Comparison of ENCODE assay signal across 11 cellular contexts in the genomic region with DNA sequence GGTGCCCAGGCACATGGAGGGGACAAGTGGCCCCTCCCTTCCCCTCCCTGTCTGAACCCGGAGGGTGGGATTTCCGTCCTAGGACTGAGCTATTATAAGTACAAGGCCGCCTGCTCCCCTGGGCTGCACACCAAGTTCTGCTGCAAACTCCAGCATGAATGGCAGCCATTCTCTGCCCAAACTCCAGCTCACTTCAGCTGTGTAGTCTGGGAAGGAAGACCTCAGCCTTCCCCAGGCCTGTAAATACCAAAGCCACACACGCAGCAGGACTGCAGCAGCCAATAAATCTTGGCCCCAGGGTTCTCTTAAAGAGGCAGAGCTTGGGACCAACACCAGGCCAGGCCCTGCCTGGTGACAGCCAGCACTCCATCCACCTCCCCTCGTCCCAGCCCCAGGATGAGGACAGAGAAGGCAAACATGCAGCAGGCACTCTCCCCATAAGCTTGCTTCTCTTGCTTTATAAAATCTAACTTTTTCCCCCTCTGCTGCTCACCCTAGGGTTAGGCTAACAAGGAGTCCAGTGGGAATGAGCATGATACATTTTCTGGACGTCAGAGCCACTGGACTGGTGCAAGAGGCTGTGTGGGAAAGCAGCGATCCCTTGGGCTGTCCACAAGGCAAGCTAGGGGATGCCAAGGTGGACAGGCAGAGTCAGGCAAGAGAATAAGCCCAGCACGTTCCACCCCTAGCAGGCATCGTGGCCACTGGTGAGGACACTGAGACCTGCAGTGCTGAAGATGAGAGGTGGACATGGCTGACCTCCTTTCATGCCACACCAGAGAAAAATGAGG.
A peak's percentile ranks its signal among the peaks of the same experiment; 100 is the strongest.
DNase-seq lines count a peak whose midpoint lies in the region; ATAC-seq and TF ChIP-seq lines count a peak whose summit lies in the region.
"Had no signal": no experiment of that assay in that cellular context is flagged by ENCODE, and none has a peak within 500 bp of the region (broad histone marks: within the 10 kb centered on the region; RNA-seq: fewer than 3 reads in every experiment).

No MANE protein-coding gene starts in this region.

- intact Hi-C loops in MCF 10A (cut with micrococcal nuclease) (no loop called here), aorta (cut with DNase I) (no loop called here)

- no peaks in the 10 kb centered on the region for H3K36me3 ChIP-seq in aorta (ENCODE audit: control insufficient read depth in 1 of 2, insufficient read depth in 2 of 2, low read length in 1 of 2)
- H3K36me3 ChIP-seq: pancreas had no signal

- no peaks in the 10 kb centered on the region for H3K27me3 ChIP-seq in aorta (ENCODE audit: control insufficient read depth in 1 of 2, insufficient read depth in 2 of 2, low read length in 1 of 2)
- H3K27me3 ChIP-seq: pancreas had no signal

- no TSS peak for BruUV-seq in MCF 10A (replicated peaks; lab: Mats Ljungman, UMichigan)

- H3K4me1 Mint-ChIP-seq in MCF 10A (ENCODE audit: insufficient read depth, unreplicated experiment) (no peaks in the 10 kb centered on the region), nephron progenitor cell (peaks cover 58% of the 10 kb centered on the region)

- H3K27ac ChIP-seq in aorta (ENCODE audit: low read depth in 1 of 2, low read length in 2 of 2): peak overlapping the region in 1 of 2 donors; percentile 56

- TF ChIP-seq CTCF in MCF 10A (IDR thresholded peaks at IDR 0.05; ENCODE audit: unreplicated experiment) (no peak), nephron progenitor cell (IDR thresholded peaks at IDR 0.05) (no peak)

- H3K4me3 Mint-ChIP-seq in MCF 10A (ENCODE audit: unreplicated experiment): no peak overlapping the region
- H3K4me3 Mint-ChIP-seq in nephron progenitor cell: no peak overlapping the region

- no peak overlapping the region for H3K4me3 ChIP-seq in aorta (ENCODE audit: low read length in 2 of 2)
- H3K4me3 ChIP-seq: A549, pancreas had no signal

- H3K27ac Mint-ChIP-seq in MCF 10A (ENCODE audit: low read depth, unreplicated experiment) (no peak overlapping the region), nephron progenitor cell (peak overlapping the region; percentile 50)

- no peaks in the 10 kb centered on the region for H3K4me1 ChIP-seq in aorta (ENCODE audit: control insufficient read depth in 1 of 2, insufficient read depth in 2 of 2, low read length in 2 of 2)

- peak; percentile 58 to 67 for DNase-seq in T47D (ENCODE audit: low read depth in 1 of 2, low spot score in 1 of 2)
- no peak for DNase-seq in MCF 10A (ENCODE audit: unreplicated experiment)
- DNase-seq in globus pallidus (ENCODE audit: low spot score): peak; percentile 91
- peak; percentile 39 for DNase-seq in nephron progenitor cell
- DNase-seq in aorta: peak in 1 of 2 donors; percentile 67
- no peak for DNase-seq in stimulated activated CD4-positive, alpha-beta T cell treated with anti-CD3 and anti-CD28 coated beads, Interleukin-4, amount 100 ng/mL, for 4 hours
- DNase-seq in GM19238 (ENCODE audit: insufficient read length, low spot score): no peak

- in situ Hi-C loops in T47D (cut with HindIII; ENCODE audit: low pct_unique_long_range_greater_than_20kb, low sequenced_read_pairs): no loop called here

- H3K27me3 Mint-ChIP-seq in MCF 10A (ENCODE audit: insufficient read depth, unreplicated experiment): peaks cover 4% of the 10 kb centered on the region
- no peaks in the 10 kb centered on the region for H3K27me3 Mint-ChIP-seq in nephron progenitor cell (ENCODE audit: low read depth, poor library complexity)

- H3K36me3 Mint-ChIP-seq in MCF 10A (ENCODE audit: insufficient read depth, unreplicated experiment) (no peaks in the 10 kb centered on the region), nephron progenitor cell (ENCODE audit: low read depth) (no peaks in the 10 kb centered on the region)

- ATAC-seq in aorta (ENCODE audit: low FRiP score) (peak; percentile 86), GM21515 (IDR thresholded peaks at IDR 0.05; ENCODE audit: unreplicated experiment) (no peak)
- ATAC-seq: HCT116 had no signal

- 10 to 11% methylated on average over 9 of the region's 9 CpGs for WGBS in aorta, 2 donors

- POLR2A ChIA-PET in MCF 10A (lab: Yijun Ruan, JAX): no interaction called here

- H3K9me3 ChIP-seq in aorta (ENCODE audit: control insufficient read depth, low read length): no peaks in the 10 kb centered on the region
- H3K9me3 ChIP-seq: A549, pancreas had no signal

- H3K9me3 Mint-ChIP-seq in MCF 10A (ENCODE audit: unreplicated experiment) (no peaks in the 10 kb centered on the region), nephron progenitor cell (no peaks in the 10 kb centered on the region)

- CTCF ChIA-PET in MCF 10A (lab: Yijun Ruan, JAX): no interaction called here

Comparison
In these comparisons a context has a peak if more than half of its experiments do, and no peak if none do; other contexts are left out.
1. DNase-seq: peak in T47D (2 of 2), globus pallidus (single experiment) and nephron progenitor cell (single experiment); none in MCF 10A (single experiment), stimulated activated CD4-positive, alpha-beta T cell treated with anti-CD3 and anti-CD28 coated beads, Interleukin-4, amount 100 ng/mL, for 4 hours (0 of 2) and GM19238 (single experiment).